Comparison of ENCODE assay signal across 4 cellular contexts in genomic region chr5:111141471-111141870, GRCh38. TPM values are rescaled to one million over a fixed set of nuclear protein-coding genes. Genes with fewer than 3 reads are reported as not detected.
DNase-seq lines count a peak whose midpoint lies in the region; ATAC-seq, FAIRE-seq and TF ChIP-seq lines count a peak whose summit lies in the region.
"Not testable (repeated sequence)": the region's sequence is repeated elsewhere in the genome, so short reads cannot be mapped to it uniquely, and the experiment has no call there.

No MANE protein-coding gene starts in this region.

- H4K20me1 ChIP-seq in keratinocyte (ENCODE audit: control insufficient read depth, extremely low read depth, insufficient read depth, low read length): not testable (repeated sequence)

- not testable (repeated sequence) for H3K4me2 ChIP-seq in keratinocyte (ENCODE audit: control insufficient read depth, extremely low read depth, insufficient read depth, low read depth, low read length)

- H2AFZ ChIP-seq in keratinocyte (ENCODE audit: control insufficient read depth, low read length): not testable (repeated sequence)

- dilution Hi-C loops in keratinocyte (cut with MboI; ENCODE audit: extremely low pct_ligation_motif_present, low sequenced_read_pairs): not testable (repeated sequence)

- not testable (repeated sequence) for H3K27me3 ChIP-seq in bronchial epithelial cell (ENCODE audit: control insufficient read depth, insufficient read depth, low read length); foreskin keratinocyte; keratinocyte (ENCODE audit: control insufficient read depth, extremely low read depth, insufficient read depth, low read length)

- not testable (repeated sequence) for ATAC-seq in foreskin keratinocyte

- H3K79me2 ChIP-seq in keratinocyte (ENCODE audit: control insufficient read depth, insufficient read depth, low read length): not testable (repeated sequence)

- TF ChIP-seq CTCF in bronchial epithelial cell (IDR thresholded peaks at IDR 0.05; ENCODE audit: insufficient read depth, low read length, severe bottlenecking); epithelial cell of esophagus (IDR thresholded peaks at IDR 0.05; ENCODE audit: insufficient read depth, low read depth, low read length, missing control alignments); foreskin keratinocyte (conservative IDR thresholded peaks at IDR 0.05); keratinocyte (optimal IDR thresholded peaks at IDR 0.05 in 1 of 3, IDR thresholded peaks at IDR 0.05 in 1 of 3, conservative IDR thresholded peaks at IDR 0.05 in 1 of 3; ENCODE audit: extremely low read depth in 1 of 3, insufficient read depth in 2 of 3, low read length in 3 of 3): not testable (repeated sequence)

- not testable (repeated sequence) for H3K9ac ChIP-seq in keratinocyte (ENCODE audit: control insufficient read depth, extremely low read depth, insufficient read depth, low read length)

- DNase-seq in bronchial epithelial cell (ENCODE audit: low read depth) (peak; percentile 33), epithelial cell of esophagus (ENCODE audit: low read depth) (peak; percentile 10), foreskin keratinocyte (peak; percentile 39 to 43)
- not testable (repeated sequence) for DNase-seq in keratinocyte (ENCODE audit: low read depth, low spot score)

- H3K4me3 ChIP-seq in bronchial epithelial cell (ENCODE audit: low read depth, low read length); epithelial cell of esophagus (ENCODE audit: low read length); keratinocyte (ENCODE audit: control insufficient read depth in 2 of 3, extremely low read depth in 1 of 3, insufficient read depth in 2 of 3, low read depth in 1 of 3, low read length in 3 of 3): not testable (repeated sequence)

- not testable (repeated sequence) for H3K36me3 ChIP-seq in bronchial epithelial cell (ENCODE audit: control insufficient read depth, insufficient read depth, low read length); keratinocyte (ENCODE audit: control insufficient read depth in 2 of 2, extremely low read depth in 1 of 2, insufficient read depth in 2 of 2, low read length in 2 of 2)

- H3K27ac ChIP-seq in foreskin keratinocyte; keratinocyte (ENCODE audit: control insufficient read depth, insufficient read depth, low read length): not testable (repeated sequence)

- H3K9me1 ChIP-seq in keratinocyte (ENCODE audit: control insufficient read depth, extremely low read depth, insufficient read depth, low read length): not testable (repeated sequence)

- not testable (repeated sequence) for H3K9me3 ChIP-seq in keratinocyte (ENCODE audit: control insufficient read depth, low read depth, low read length)

- H3K4me1 ChIP-seq in foreskin keratinocyte (peaks cover 14% of the 10 kb centered on the region), keratinocyte (ENCODE audit: control insufficient read depth, extremely low read depth, insufficient read depth, low read length) (peaks cover 22% of the 10 kb centered on the region)

- not testable (repeated sequence) for FAIRE-seq in bronchial epithelial cell (lab: Jason Lieb, UNC)
- FAIRE-seq in keratinocyte (lab: Jason Lieb, UNC): peak; percentile 32

RNA-seq across cellular contexts. Expression of gene WDR36, which starts 49.3 kb away (rescaled TPM):
- 45.2 and 55.3 TPM in 2 replicates for total RNA-seq in bronchial epithelial cell
- 37.1 and 37.8 TPM in 2 replicates for total RNA-seq in foreskin keratinocyte
- 6.0 and 7.1 TPM in 2 replicates for polyA plus RNA-seq in foreskin keratinocyte
- 25.7 to 37.8 TPM (median 28.2 TPM) in 3 replicates for polyA plus RNA-seq in keratinocyte
- 14.8 TPM for polyA plus RNA-seq in keratinocyte (2011; ENCODE audit: low read depth)
- polyA plus RNA-seq in keratinocyte (2011; cell fraction: cytosol; rRNA removed): 9.4 and 20.8 TPM in 2 replicates
- 27.9 and 37.9 TPM in 2 replicates for polyA plus RNA-seq in keratinocyte (2011; cell fraction: nucleus; rRNA removed)
- 10.8 and 20.6 TPM in 2 replicates for polyA plus RNA-seq in keratinocyte (2012; ENCODE audit: low replicate concordance)
- polyA minus RNA-seq in keratinocyte: 37.3 to 79.4 TPM (median 47.9 TPM) in 3 replicates
- 28.0 TPM for polyA minus RNA-seq in keratinocyte (2011; cell fraction: cytosol; rRNA and poly(A)+ RNA removed)
- polyA minus RNA-seq in keratinocyte (2011; cell fraction: nucleus; rRNA and poly(A)+ RNA removed): 65.4 and 89.9 TPM in 2 replicates
